1 cellular context compared by ENCODE assay signal in genomic region chr15:69160976-69161877, GRCh38.
TF ChIP-seq lines count a peak whose summit lies in the region.

No MANE protein-coding gene starts in this region.

TF ChIP-seq in HepG2, 621 proteins besides CTCF, POLR2A, EP300 and RAD21 (continued from another document and continues in another):
- no peak for TF ChIP-seq ZNF318 (CRISPR knock-in tag; IDR thresholded peaks at IDR 0.05)
- TF ChIP-seq ZNF160 (CRISPR knock-in tag; IDR thresholded peaks at IDR 0.05), result 0 out of 2 replicates have a peak, but pooled peaks have one; percentile 38
- TF ChIP-seq SRSF4 (IDR thresholded peaks at IDR 0.05; ENCODE audit: low read depth, low read length, poor library complexity, severe bottlenecking), result no peak
- peak; percentile 83 for TF ChIP-seq ARID2 (CRISPR knock-in tag; IDR thresholded peaks at IDR 0.05; ENCODE audit: borderline replicate concordance)
- no peak for TF ChIP-seq FOXJ3 (CRISPR knock-in tag; IDR thresholded peaks at IDR 0.05; ENCODE audit: borderline replicate concordance)
- TF ChIP-seq ZNF3 (CRISPR knock-in tag; IDR thresholded peaks at IDR 0.05), result no peak
- TF ChIP-seq SATB2 (CRISPR knock-in tag; IDR thresholded peaks at IDR 0.05), result no peak
- TF ChIP-seq TBX2 (CRISPR knock-in tag; IDR thresholded peaks at IDR 0.05; ENCODE audit: borderline replicate concordance), result no peak; the same call in 1 of the 2 replicates
- TF ChIP-seq FOXK1 (CRISPR knock-in tag; IDR thresholded peaks at IDR 0.05; ENCODE audit: borderline replicate concordance, low read depth), result no peak
- 0 out of 2 replicates have a peak, but pooled peaks have one; percentile 14 for TF ChIP-seq ZNF205 (CRISPR knock-in tag; IDR thresholded peaks at IDR 0.05)
- TF ChIP-seq ZSCAN5A (CRISPR knock-in tag; IDR thresholded peaks at IDR 0.05; ENCODE audit: borderline replicate concordance), result no peak
- TF ChIP-seq CREM (IDR thresholded peaks at IDR 0.05), result no peak
- TF ChIP-seq CREM (CRISPR knock-in tag; IDR thresholded peaks at IDR 0.05), result no peak
- no peak for TF ChIP-seq ZMAT5 (CRISPR knock-in tag; IDR thresholded peaks at IDR 0.05; ENCODE audit: borderline replicate concordance, low read depth)
- TF ChIP-seq ZNF232 (CRISPR knock-in tag; IDR thresholded peaks at IDR 0.05; ENCODE audit: borderline replicate concordance), result no peak
- no peak for TF ChIP-seq ETV5 (CRISPR knock-in tag; IDR thresholded peaks at IDR 0.05; ENCODE audit: borderline replicate concordance)
- no peak for TF ChIP-seq NRL (CRISPR knock-in tag; IDR thresholded peaks at IDR 0.05; ENCODE audit: borderline replicate concordance)
- no peak for TF ChIP-seq ZNF549 (CRISPR knock-in tag; IDR thresholded peaks at IDR 0.05)
- no peak for TF ChIP-seq GATAD1 (CRISPR knock-in tag; IDR thresholded peaks at IDR 0.05)
- TF ChIP-seq ZBTB40 (IDR thresholded peaks at IDR 0.05), result no peak
- no peak for TF ChIP-seq ZBTB40 (CRISPR knock-in tag; IDR thresholded peaks at IDR 0.05)
- TF ChIP-seq ELF3 (CRISPR knock-in tag; IDR thresholded peaks at IDR 0.05), result 0 out of 2 replicates have a peak, but pooled peaks have one; percentile 22
- no peak for TF ChIP-seq ZEB1 (IDR thresholded peaks at IDR 0.05; ENCODE audit: insufficient replicate concordance, low read depth)
- no peak for TF ChIP-seq ZNF264 (CRISPR knock-in tag; IDR thresholded peaks at IDR 0.05)
- no peak for TF ChIP-seq ZMYM2 (CRISPR knock-in tag; IDR thresholded peaks at IDR 0.05)
- peak; percentile 42; the same call in 1 of the 2 replicates for TF ChIP-seq REPIN1 (CRISPR knock-in tag; IDR thresholded peaks at IDR 0.05; ENCODE audit: borderline replicate concordance, low read depth)
- TF ChIP-seq ZNF251 (CRISPR knock-in tag; IDR thresholded peaks at IDR 0.05), result no peak
- no peak for TF ChIP-seq ZFP62 (CRISPR knock-in tag; IDR thresholded peaks at IDR 0.05)
- no peak for TF ChIP-seq HOXD1 (CRISPR knock-in tag; IDR thresholded peaks at IDR 0.05)
- TF ChIP-seq MLXIP (CRISPR knock-in tag; IDR thresholded peaks at IDR 0.05; ENCODE audit: borderline replicate concordance), result no peak
- TF ChIP-seq MAF1 (CRISPR knock-in tag; IDR thresholded peaks at IDR 0.05; ENCODE audit: borderline replicate concordance), result no peak
- no peak for TF ChIP-seq NR2F2 (IDR thresholded peaks at IDR 0.05; ENCODE audit: borderline replicate concordance, low read depth)
- no peak for TF ChIP-seq GZF1 (CRISPR knock-in tag; IDR thresholded peaks at IDR 0.05)
- no peak for TF ChIP-seq ZNF691 (CRISPR knock-in tag; IDR thresholded peaks at IDR 0.05; ENCODE audit: borderline replicate concordance, low read depth)
- TF ChIP-seq ZNF556 (CRISPR knock-in tag; IDR thresholded peaks at IDR 0.05; ENCODE audit: borderline replicate concordance), result 0 out of 2 replicates have a peak, but pooled peaks have one; percentile 22
- 0 out of 2 replicates have a peak, but pooled peaks have one; percentile 34 for TF ChIP-seq SIN3A (IDR thresholded peaks at IDR 0.05; ENCODE audit: borderline replicate concordance, low read depth, low read length)
